In genomic region chr20:40090236-40090635, GRCh38 we compare ENCODE assay signal across 12 cellular contexts.
"Had no signal": no experiment of that assay in that cellular context is flagged by ENCODE, and none has a peak within 500 bp of the region (broad histone marks: within the 10 kb centered on the region; RNA-seq: fewer than 3 reads in every experiment).

No MANE protein-coding gene starts in this region.

- H3K27me3 ChIP-seq: ascending aorta, cardiac muscle cell, neural progenitor cell, thyroid gland had no signal

- H3K9me3 Mint-ChIP-seq: neural progenitor cell had no signal

- H3K27me3 Mint-ChIP-seq: activated CD4-positive, alpha-beta memory T cell treated with anti-CD3 and anti-CD28 coated beads, Interleukin-2, amount 10 ng/mL, durations not matched to agents 7 days and 5 days; activated naive CD8-positive, alpha-beta T cell treated with anti-CD3 and anti-CD28 coated beads, Interleukin-2, amount 10 ng/mL, durations not matched to agents 7 days and 5 days had no signal

- ATAC-seq: activated T-cell treated with anti-CD3 and anti-CD28 coated beads, Interleukin-2, amount 50 U/mL, for 72 hours had no signal

- H3K4me3 Mint-ChIP-seq: activated CD4-positive, alpha-beta memory T cell treated with anti-CD3 and anti-CD28 coated beads, Interleukin-2, amount 10 ng/mL, durations not matched to agents 7 days and 5 days; activated naive CD8-positive, alpha-beta T cell treated with anti-CD3 and anti-CD28 coated beads, Interleukin-2, amount 10 ng/mL, durations not matched to agents 7 days and 5 days; activated T-cell treated with anti-CD3 and anti-CD28 coated beads, Interleukin-2, amount 50 U/mL, for 72 hours; neural progenitor cell had no signal

- H3K36me3 Mint-ChIP-seq: activated naive CD8-positive, alpha-beta T cell treated with anti-CD3 and anti-CD28 coated beads, Interleukin-2, amount 10 ng/mL, durations not matched to agents 7 days and 5 days; neural progenitor cell had no signal

- H3K9me3 ChIP-seq: thyroid gland had no signal

- H3K4me1 ChIP-seq: ascending aorta, neural progenitor cell, thyroid gland had no signal

- H3K27ac ChIP-seq: ascending aorta, cardiac muscle cell, neural progenitor cell, skin epidermis, thyroid gland, VCaP had no signal

- H2AFZ ChIP-seq: neural progenitor cell had no signal

- H3K36me3 ChIP-seq: ascending aorta, cardiac muscle cell, neural progenitor cell, thyroid gland had no signal

- H3K4me2 ChIP-seq: neural progenitor cell had no signal

- H3K9ac ChIP-seq: neural progenitor cell had no signal

- DNase-seq: activated CD4-positive, alpha-beta memory T cell treated with anti-CD3 and anti-CD28 coated beads, Interleukin-2, amount 10 ng/mL, durations not matched to agents 7 days and 5 days; activated CD8-positive, alpha-beta memory T cell treated with anti-CD3 and anti-CD28 coated beads, Interleukin-2, amount 50 U/mL, for 4 hours; activated naive CD8-positive, alpha-beta T cell treated with anti-CD3 and anti-CD28 coated beads, Interleukin-2, amount 10 ng/mL, durations not matched to agents 7 days and 5 days; activated T-cell treated with anti-CD3 and anti-CD28 coated beads, Interleukin-2, amount 50 U/mL, for 72 hours; midbrain; T1000; thyroid gland had no signal

- H3K4me3 ChIP-seq: ascending aorta, cardiac muscle cell, neural progenitor cell, skin epidermis, thyroid gland had no signal

- H3K27ac Mint-ChIP-seq: activated CD4-positive, alpha-beta memory T cell treated with anti-CD3 and anti-CD28 coated beads, Interleukin-2, amount 10 ng/mL, durations not matched to agents 7 days and 5 days; activated naive CD8-positive, alpha-beta T cell treated with anti-CD3 and anti-CD28 coated beads, Interleukin-2, amount 10 ng/mL, durations not matched to agents 7 days and 5 days; activated T-cell treated with anti-CD3 and anti-CD28 coated beads, Interleukin-2, amount 50 U/mL, for 72 hours; neural progenitor cell had no signal

- H3K4me1 Mint-ChIP-seq: activated CD4-positive, alpha-beta memory T cell treated with anti-CD3 and anti-CD28 coated beads, Interleukin-2, amount 10 ng/mL, durations not matched to agents 7 days and 5 days; activated naive CD8-positive, alpha-beta T cell treated with anti-CD3 and anti-CD28 coated beads, Interleukin-2, amount 10 ng/mL, durations not matched to agents 7 days and 5 days; neural progenitor cell had no signal
